8 cellular contexts compared by ENCODE assay signal in the genomic region with DNA sequence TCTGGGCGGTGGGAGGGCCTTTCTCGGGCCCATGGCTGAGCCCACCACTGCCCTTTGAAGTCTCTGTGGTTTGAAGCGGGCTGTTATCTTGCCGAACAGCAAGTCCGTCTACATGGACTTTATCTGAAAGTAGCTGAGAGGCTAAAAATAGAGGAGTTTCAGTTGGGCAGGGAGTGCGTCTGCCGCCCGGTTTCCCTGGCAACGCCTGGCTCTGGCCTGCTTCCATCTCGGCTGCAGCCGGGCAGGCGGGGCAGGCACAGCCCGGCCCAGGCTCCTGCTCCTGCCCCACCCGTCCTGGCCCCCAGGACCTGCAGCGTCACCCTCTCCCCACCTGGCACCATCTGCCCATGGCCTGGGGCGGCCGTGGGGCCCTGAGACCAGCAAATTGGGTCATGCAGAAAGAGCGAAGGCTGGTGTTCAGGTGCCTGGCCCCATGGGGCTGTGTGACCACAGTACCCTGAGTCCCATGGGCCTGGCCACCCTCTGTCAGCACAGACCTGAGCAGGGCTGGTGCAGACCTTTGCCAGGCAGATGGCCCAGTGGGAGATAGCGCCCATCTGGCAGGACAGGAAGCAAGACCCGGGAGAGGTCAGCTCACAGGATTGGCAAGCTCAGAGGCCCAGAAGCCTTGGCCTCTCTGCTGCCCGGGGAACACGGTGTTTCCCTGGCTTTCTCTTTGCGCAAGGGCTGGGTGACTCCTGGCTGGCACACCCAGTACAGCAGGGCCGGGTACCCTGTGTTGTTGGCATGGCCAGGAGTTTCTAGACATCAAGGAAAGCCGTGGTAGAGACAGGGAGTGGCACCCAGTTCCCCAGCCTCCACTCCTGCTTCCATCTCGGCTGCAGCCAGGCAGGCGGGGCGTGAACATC.
A peak's percentile ranks its signal among the peaks of the same experiment; 100 is the strongest.
DNase-seq lines count a peak whose midpoint lies in the region; ATAC-seq, FAIRE-seq and TF ChIP-seq lines count a peak whose summit lies in the region.

No MANE protein-coding gene starts in this region.

- H3K4me1 Mint-ChIP-seq in endodermal cell: peaks cover 10% of the 10 kb centered on the region

- peak; percentile 11 for DNase-seq in DMS53 treated with DMSO at 0.1 percent for 48 hours (lab: John Stamatoyannopoulos, UW; ENCODE audit: unreplicated experiment)
- peak; percentile 80 for DNase-seq in RWPE1 (ENCODE audit: low spot score)
- DNase-seq in endodermal cell: peak; percentile 35
- DNase-seq in medulla oblongata (ENCODE audit: extremely low spot score): peak; percentile 86
- DNase-seq in ureter (ENCODE audit: low spot score): peak; percentile 84
- DNase-seq in HTR-8/SVneo (ENCODE audit: insufficient read length, low spot score): no peak

- H3K36me3 ChIP-seq in endodermal cell (ENCODE audit: control insufficient read depth, insufficient read depth, low read length): no peaks in the 10 kb centered on the region

- TF ChIP-seq CTCF in RWPE1 (conservative IDR thresholded peaks at IDR 0.05; ENCODE audit: low read depth) (no peak; the same call in 1 of the 2 replicates), endodermal cell (conservative IDR thresholded peaks at IDR 0.05) (no peak)

- H3K27me3 ChIP-seq in endodermal cell (ENCODE audit: control insufficient read depth, insufficient read depth, low read length, poor library complexity, severe bottlenecking): peaks cover 3% of the 10 kb centered on the region

- ATAC-seq in HG03139 (IDR thresholded peaks at IDR 0.05; ENCODE audit: unreplicated experiment): peak; percentile 35
- ATAC-seq in HG03039 (IDR thresholded peaks at IDR 0.05; ENCODE audit: unreplicated experiment): no peak

- H3K27ac ChIP-seq in RWPE1 (peak overlapping the region; percentile 99), endodermal cell (ENCODE audit: low read depth, low read length) (peak overlapping the region; percentile 60)

- no peaks in the 10 kb centered on the region for H3K9me3 ChIP-seq in endodermal cell (ENCODE audit: control insufficient read depth, low read length)

- no peaks in the 10 kb centered on the region for H3K9me3 Mint-ChIP-seq in endodermal cell

- H3K27ac Mint-ChIP-seq in endodermal cell: no peak overlapping the region

- H3K4me1 ChIP-seq in endodermal cell (ENCODE audit: control insufficient read depth, insufficient read depth, low read length): peaks cover 11% of the 10 kb centered on the region

- no peak overlapping the region for H3K4me3 Mint-ChIP-seq in endodermal cell

- CTCF ChIA-PET in RWPE1 (lab: Yijun Ruan, JAX): interaction anchor here (0.5 to 3.9 kb wide), 10 partner anchors 48 to 246 kb away, joined by 3 to 10 read pairs (median 4); no protein-coding TSS in a partner anchor

- POLR2A ChIA-PET in RWPE1 (lab: Yijun Ruan, JAX; ENCODE audit: low non-redundant PET): interaction anchor here (0.9 kb wide), 1 partner anchor 244 kb away, joined by 3 read pairs; no protein-coding TSS in a partner anchor

- H3K4me3 ChIP-seq in endodermal cell (ENCODE audit: low read length): no peak overlapping the region

- no peak overlapping the region for H3K9ac ChIP-seq in endodermal cell (ENCODE audit: extremely low read depth, low read length, poor library complexity, severe bottlenecking)

- FAIRE-seq in HTR-8/SVneo (lab: Jason Lieb, UNC): no peak

- peaks cover 18% of the 10 kb centered on the region for H3K27me3 Mint-ChIP-seq in endodermal cell (ENCODE audit: insufficient read depth)

- H3K36me3 Mint-ChIP-seq in endodermal cell (ENCODE audit: low read depth): no peaks in the 10 kb centered on the region

- 93% methylated on average over 13 to 28 of the region's 28 CpGs for WGBS in endodermal cell (ENCODE audit: insufficient coverage in 1 of 2, insufficient read length in 1 of 2), 2 experiments
